Comparison of ENCODE assay signal across 18 cellular contexts in the genomic region with DNA sequence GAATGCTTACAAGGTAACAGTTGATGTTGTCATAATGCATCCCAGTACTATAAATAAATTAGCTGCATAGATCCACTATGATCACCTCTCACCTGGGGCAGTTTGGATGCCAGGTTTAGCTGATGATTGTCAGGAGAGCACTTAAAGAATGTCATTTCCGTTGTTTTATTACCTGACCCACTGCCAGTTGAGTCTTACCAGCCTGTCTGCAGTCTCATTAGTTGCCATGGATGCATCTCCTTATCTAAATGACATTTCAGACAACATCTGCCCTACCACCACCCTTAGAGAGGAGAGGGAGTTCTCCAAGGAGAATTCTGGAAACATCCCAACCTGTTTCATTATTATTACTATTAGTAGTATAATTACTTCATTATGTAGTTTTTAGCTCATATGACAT.
DNase-seq lines count a peak whose midpoint lies in the region; ATAC-seq and TF ChIP-seq lines count a peak whose summit lies in the region.
"Had no signal": no experiment of that assay in that cellular context is flagged by ENCODE, and none has a peak within 500 bp of the region (broad histone marks: within the 10 kb centered on the region; RNA-seq: fewer than 3 reads in every experiment).

No MANE protein-coding gene starts in this region.

- H4K5ac ChIP-seq in mesendoderm (ENCODE audit: low read length) (no peak overlapping the region), H9 (ENCODE audit: insufficient read length, low read depth, low read length) (no peak overlapping the region)

- H3K27ac Mint-ChIP-seq in H9, result no peak overlapping the region
- no peak overlapping the region for H3K27ac Mint-ChIP-seq in naive thymus-derived CD8-positive, alpha-beta T cell

- ATAC-seq in naive thymus-derived CD8-positive, alpha-beta T cell, result no peak
- ATAC-seq: K562 had no signal

- no peak overlapping the region for H3K4me3 Mint-ChIP-seq in H9
- no peak overlapping the region for H3K4me3 Mint-ChIP-seq in naive thymus-derived CD8-positive, alpha-beta T cell

- H4K91ac ChIP-seq in H9 (ENCODE audit: insufficient read length, low read depth, low read length), result no peak overlapping the region

- intact Hi-C loops in posterior vena cava (cut with DNase I), result no loop called here

- no peak overlapping the region for H3T11ph ChIP-seq in H9 (ENCODE audit: low read length)

- H3K23ac ChIP-seq in mesendoderm (ENCODE audit: low read length) (no peak overlapping the region), H9 (ENCODE audit: insufficient read length, low read depth, low read length) (no peak overlapping the region)

- H3K4me2 ChIP-seq in mesendoderm (ENCODE audit: low read length), result no peak overlapping the region
- H3K4me2 ChIP-seq in H9 (ENCODE audit: insufficient read depth, insufficient read length, low read length), result no peak overlapping the region

- H3K9ac ChIP-seq in mesendoderm (ENCODE audit: low read length) (no peak overlapping the region), H9 (ENCODE audit: extremely low read depth, insufficient read length, low read length) (no peak overlapping the region)

- no peak overlapping the region for H3K4ac ChIP-seq in mesendoderm (ENCODE audit: low read depth, low read length)
- H3K4ac ChIP-seq in H9 (ENCODE audit: low read depth, low read length), result no peak overlapping the region

- H2BK12ac ChIP-seq in H9 (ENCODE audit: insufficient read length, low read depth, low read length), result no peak overlapping the region

- H3K23me2 ChIP-seq in H9 (ENCODE audit: insufficient read length, low read depth, low read length, poor library complexity, severe bottlenecking), result no peaks in the 10 kb centered on the region

- DNase-seq in COLO668 (lab: John Stamatoyannopoulos, UW; ENCODE audit: unreplicated experiment) (peak; percentile 39), DMS153 treated with DMSO at 0.1 percent for 48 hours (lab: John Stamatoyannopoulos, UW; ENCODE audit: unreplicated experiment) (peak; percentile 92), NCI-H2029 treated with DMSO at 0.1 percent for 48 hours (lab: John Stamatoyannopoulos, UW) (peak; percentile 97), mesendoderm (peak; percentile 11), posterior vena cava (ENCODE audit: low spot score) (no peak), H9 (no peak)
- no peak for DNase-seq in naive thymus-derived CD8-positive, alpha-beta T cell
- DNase-seq: ACHN, DND-41, NCI-H146, NCI-H2107, NCI-H226, NCI-H526, RPMI8226, SIG-M5, T1000 had no signal

- no peaks in the 10 kb centered on the region for H3K36me3 ChIP-seq in mesendoderm (ENCODE audit: control insufficient read depth, insufficient read depth, low read length)

- no peak overlapping the region for H2BK15ac ChIP-seq in mesendoderm (replicated peaks; ENCODE audit: low read depth)
- no peak overlapping the region for H2BK15ac ChIP-seq in H9 (ENCODE audit: low read depth, low read length)

- POLR2A ChIA-PET in naive thymus-derived CD8-positive, alpha-beta T cell (lab: Charles Lee), result no interaction called here

- H3K4me1 Mint-ChIP-seq in H9, result peaks cover 7% of the 10 kb centered on the region in 2 experiments; a peak in 3 of 4 replicates
- no peaks in the 10 kb centered on the region for H3K4me1 Mint-ChIP-seq in naive thymus-derived CD8-positive, alpha-beta T cell

- H3K27me3 ChIP-seq in mesendoderm (ENCODE audit: insufficient read depth, low read length, poor library complexity), result no peaks in the 10 kb centered on the region
- H3K27me3 ChIP-seq in H9 (ENCODE audit: insufficient read depth, low read length), result no peaks in the 10 kb centered on the region

- no peaks in the 10 kb centered on the region for H3K79me1 ChIP-seq in mesendoderm (ENCODE audit: low read length)
- no peaks in the 10 kb centered on the region for H3K79me1 ChIP-seq in H9 (ENCODE audit: insufficient read depth, low read depth, low read length, poor library complexity, severe bottlenecking)

- peaks cover 0 to 2% (median 0%) of the 10 kb centered on the region in 3 experiments; a peak in 2 of 7 replicates for H3K36me3 Mint-ChIP-seq in H9 (ENCODE audit: insufficient read depth in 1 of 3, low read depth in 3 of 3)
- no peaks in the 10 kb centered on the region for H3K36me3 Mint-ChIP-seq in naive thymus-derived CD8-positive, alpha-beta T cell

- no peak for TF ChIP-seq CTCF in H9 (conservative IDR thresholded peaks at IDR 0.05)

- no peak overlapping the region for H3K14ac ChIP-seq in H9 (ENCODE audit: insufficient read depth, low read length)

- H3K27ac ChIP-seq in mesendoderm (ENCODE audit: low read depth, low read length) (no peak overlapping the region), H9 (ENCODE audit: insufficient read length, low read depth, low read length) (no peak overlapping the region)
- H3K27ac ChIP-seq: C4-2B had no signal

- no peaks in the 10 kb centered on the region for H3K9me3 ChIP-seq in H9 (ENCODE audit: control insufficient read depth, low read depth, low read length)

- no peak overlapping the region for H3K18ac ChIP-seq in mesendoderm (ENCODE audit: low read length)
- H3K18ac ChIP-seq in H9 (ENCODE audit: insufficient read length, low read depth, low read length), result no peak overlapping the region

- H2BK5ac ChIP-seq in mesendoderm (ENCODE audit: low read length), result no peak overlapping the region
- no peak overlapping the region for H2BK5ac ChIP-seq in H9 (ENCODE audit: insufficient read length, low read length)

- H2BK20ac ChIP-seq in H9 (ENCODE audit: low read depth, low read length, poor library complexity, severe bottlenecking), result no peak overlapping the region

- no CpG with 5 or more reads among the region's 1 CpG for WGBS in mesendoderm (ENCODE audit: extremely low coverage, insufficient coverage, low lambda C conversion rate)
- WGBS in H9 (ENCODE audit: extremely low coverage, insufficient read length, low lambda C conversion rate), result no CpG with 5 or more reads among the region's 1 CpG

- H2AFZ ChIP-seq in H9 (ENCODE audit: low read length), result no peak overlapping the region

- H3K56ac ChIP-seq in mesendoderm (ENCODE audit: low read length) (no peak overlapping the region), H9 (ENCODE audit: insufficient read length, low read depth, low read length) (no peak overlapping the region)

- H3K79me2 ChIP-seq in mesendoderm (ENCODE audit: control insufficient read depth, insufficient read depth, low read length) (no peaks in the 10 kb centered on the region), H9 (ENCODE audit: insufficient read depth, low read length) (no peaks in the 10 kb centered on the region)

- no peak overlapping the region for H3K4me3 ChIP-seq in mesendoderm (ENCODE audit: low read length)
- H3K4me3 ChIP-seq: K562 had no signal

- no peaks in the 10 kb centered on the region for H3K9me3 Mint-ChIP-seq in H9
- H3K9me3 Mint-ChIP-seq in naive thymus-derived CD8-positive, alpha-beta T cell, result peaks cover 0 to 11% (median 2%) of the 10 kb centered on the region in 9 donors

- H4K8ac ChIP-seq in mesendoderm (ENCODE audit: low read depth, low read length), result no peak overlapping the region
- H4K8ac ChIP-seq in H9 (replicated peaks; ENCODE audit: insufficient read length, low read depth, low read length), result no peak overlapping the region

- no peak overlapping the region for H2BK120ac ChIP-seq in mesendoderm (ENCODE audit: low read depth, low read length)
- H2BK120ac ChIP-seq in H9 (ENCODE audit: low read depth, low read length, poor library complexity, severe bottlenecking), result no peak overlapping the region

- H3K4me1 ChIP-seq in mesendoderm (ENCODE audit: control insufficient read depth, low read depth, low read length), result no peaks in the 10 kb centered on the region
- H3K4me1 ChIP-seq in H9 (ENCODE audit: insufficient read depth, low read length), result no peaks in the 10 kb centered on the region

- H2AK5ac ChIP-seq in mesendoderm (ENCODE audit: low read length) (no peak overlapping the region), H9 (ENCODE audit: insufficient read length, low read length) (no peak overlapping the region)

- no peaks in the 10 kb centered on the region for H3K27me3 Mint-ChIP-seq in H9 (ENCODE audit: low read depth)
- no peaks in the 10 kb centered on the region for H3K27me3 Mint-ChIP-seq in naive thymus-derived CD8-positive, alpha-beta T cell

- no peaks in the 10 kb centered on the region for H4K20me1 ChIP-seq in H9 (ENCODE audit: control insufficient read depth, insufficient read depth, insufficient read length)

Comparison
In these comparisons a context has a peak if more than half of its experiments do, and no peak if none do; other contexts are left out.
1. DNase-seq: peak in COLO668 (single experiment), DMS153 treated with DMSO at 0.1 percent for 48 hours (single experiment), NCI-H2029 treated with DMSO at 0.1 percent for 48 hours (single experiment) and mesendoderm (single experiment); none in posterior vena cava (single experiment), H9 (single experiment) and naive thymus-derived CD8-positive, alpha-beta T cell (0 of 10).